Comparison of ENCODE assay signal across 10 cellular contexts in the genomic region with DNA sequence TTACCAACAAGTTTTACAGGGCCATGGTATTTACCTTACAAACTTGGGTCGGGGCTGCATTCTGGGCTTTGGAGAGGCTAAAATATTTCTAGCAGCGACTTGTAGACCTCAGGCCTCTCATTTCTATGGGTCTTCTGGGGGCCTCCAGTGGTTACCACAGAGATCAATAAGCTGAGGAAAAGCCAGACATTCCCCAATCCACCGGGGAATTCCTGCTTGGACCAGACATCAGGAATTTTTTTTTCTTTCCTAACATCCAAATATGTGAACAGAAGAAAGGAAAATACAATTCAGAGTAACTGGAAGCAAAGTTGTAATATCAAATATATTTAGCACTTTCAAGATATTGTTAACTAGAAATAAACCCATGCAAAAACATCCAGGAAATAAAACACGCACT. TPM values are rescaled to one million over a fixed set of nuclear protein-coding genes. Genes with fewer than 3 reads are reported as not detected.
DNase-seq lines count a peak whose midpoint lies in the region; ATAC-seq and TF ChIP-seq lines count a peak whose summit lies in the region.
"Had no signal": no experiment of that assay in that cellular context is flagged by ENCODE, and none has a peak within 500 bp of the region (broad histone marks: within the 10 kb centered on the region; RNA-seq: fewer than 3 reads in every experiment).

No MANE protein-coding gene starts in this region.

- no peaks in the 10 kb centered on the region for H3K9me3 ChIP-seq in Panc1 (ENCODE audit: control insufficient read depth, insufficient read depth, low read depth, low read length)
- H3K9me3 ChIP-seq in esophagus muscularis mucosa: no peaks in the 10 kb centered on the region
- peaks cover 0 to 4% of the 10 kb centered on the region in 2 donors for H3K9me3 ChIP-seq in neuronal stem cell (replicated peaks in 1 of 2; ENCODE audit: control insufficient read depth in 2 of 2, insufficient read depth in 1 of 2, low read depth in 1 of 2, low read length in 2 of 2)

- in situ Hi-C loops in Panc1 (cut with HindIII; ENCODE audit: low pct_unique_long_range_greater_than_20kb, low sequenced_read_pairs): no loop called here

- peaks cover 10% of the 10 kb centered on the region for H3K79me1 ChIP-seq in neuronal stem cell (ENCODE audit: low read depth, low read length)

- no peak overlapping the region for H2AFZ ChIP-seq in neuronal stem cell (ENCODE audit: low read length)

- no peak overlapping the region for H3K4ac ChIP-seq in neuronal stem cell (ENCODE audit: low read length)

- no peak overlapping the region for H3K18ac ChIP-seq in neuronal stem cell (ENCODE audit: low read length)

- H3K4me1 ChIP-seq in Panc1 (ENCODE audit: control insufficient read depth, insufficient read depth, low read length): 0 out of 2 replicates have a peak, but pooled peaks cover 5% of the 10 kb centered on the region
- peaks cover 24 to 44% (median 43%) of the 10 kb centered on the region in 4 donors for H3K4me1 ChIP-seq in esophagus muscularis mucosa
- H3K4me1 ChIP-seq in neuronal stem cell (ENCODE audit: control insufficient read depth in 2 of 2, insufficient read depth in 1 of 2, low read depth in 1 of 2, low read length in 2 of 2): peaks cover 4 to 5% of the 10 kb centered on the region in 2 donors

- CTCF ChIA-PET in Panc1 (lab: Charles Lee): interaction anchor here (0.5 kb wide), 1 partner anchor 284 kb away, joined by 3 read pairs; no protein-coding TSS in a partner anchor

- no peak overlapping the region; the same call in 1 of the 2 replicates for H3K27ac ChIP-seq in Panc1 (ENCODE audit: low read length)
- H3K27ac ChIP-seq in esophagus muscularis mucosa (replicated peaks in 1 of 4): peak overlapping the region in 2 of 4 donors; percentile 78 to 80
- H3K27ac ChIP-seq in neuronal stem cell (replicated peaks; ENCODE audit: low read length): no peak overlapping the region

- H3K23ac ChIP-seq in neuronal stem cell (ENCODE audit: low read depth, low read length, poor library complexity): no peak overlapping the region

- DNase-seq in AG10803 (ENCODE audit: low read depth) (no peak), Panc1 (ENCODE audit: low read depth, low spot score) (no peak), esophagus muscularis mucosa (ENCODE audit: extremely low spot score) (no peak), neuronal stem cell (ENCODE audit: low spot score) (no peak), NCI-H1417 (lab: John Stamatoyannopoulos, UW) (no peak), DMS53 (lab: John Stamatoyannopoulos, UW) (no peak)
- DNase-seq: activated gamma-delta T cell treated with Interleukin-2 at 50 U/mL for 16 hours, NCI-H1092 had no signal

- H3K4me3 ChIP-seq in AG10803 (ENCODE audit: low read length): peak overlapping the region; percentile 74
- peak overlapping the region; percentile 67 to 79 for H3K4me3 ChIP-seq in Panc1 (ENCODE audit: low read depth in 2 of 2, low read length in 2 of 2)
- peak overlapping the region; percentile 70 to 74 (median 72) for H3K4me3 ChIP-seq in esophagus muscularis mucosa
- H3K4me3 ChIP-seq in neuronal stem cell (ENCODE audit: low read length in 2 of 2): peak overlapping the region in 1 of 2 donors; percentile 52

- no peak overlapping the region for H3K9ac ChIP-seq in neuronal stem cell (ENCODE audit: low read depth, low read length, poor library complexity)

- H4K91ac ChIP-seq in neuronal stem cell (ENCODE audit: low read depth, low read length, poor library complexity): no peak overlapping the region

- TF ChIP-seq EP300 in esophagus muscularis mucosa (IDR thresholded peaks at IDR 0.05): no peak

- H3K36me3 ChIP-seq in Panc1 (ENCODE audit: control insufficient read depth, insufficient read depth, low read length) (no peaks in the 10 kb centered on the region), esophagus muscularis mucosa (no peaks in the 10 kb centered on the region), neuronal stem cell (replicated peaks in 1 of 2; ENCODE audit: control insufficient read depth in 2 of 2, insufficient read depth in 2 of 2, low read length in 2 of 2) (peaks cover 9 to 42% of the 10 kb centered on the region in 2 donors)

- peak overlapping the region; percentile 96 for H3K4me2 ChIP-seq in neuronal stem cell (ENCODE audit: insufficient read depth, low read length, poor library complexity, severe bottlenecking)

- no peak for TF ChIP-seq CTCF in AG10803 (conservative IDR thresholded peaks at IDR 0.05; ENCODE audit: low read length)
- no peak for TF ChIP-seq CTCF in Panc1 (IDR thresholded peaks at IDR 0.05)
- TF ChIP-seq CTCF in esophagus muscularis mucosa (IDR thresholded peaks at IDR 0.05): no peak

- POLR2A ChIA-PET in Panc1 (lab: Charles Lee): no interaction called here

- no peak overlapping the region for H2BK5ac ChIP-seq in neuronal stem cell (ENCODE audit: low read length)

- no peak overlapping the region for H2BK120ac ChIP-seq in neuronal stem cell (ENCODE audit: low read depth, low read length)

- ATAC-seq in Panc1 (no peak), HG02642 (IDR thresholded peaks at IDR 0.05; ENCODE audit: poor library complexity, unreplicated experiment) (no peak), GM19328 (IDR thresholded peaks at IDR 0.05; ENCODE audit: unreplicated experiment) (no peak)

- H4K8ac ChIP-seq in neuronal stem cell (ENCODE audit: low read depth, low read length): no peak overlapping the region

- no peak overlapping the region for H3K14ac ChIP-seq in neuronal stem cell (ENCODE audit: low read length)

- H2BK12ac ChIP-seq in neuronal stem cell (ENCODE audit: low read length): no peak overlapping the region

- WGBS in esophagus muscularis mucosa: 49% methylated on average over 4 of the region's 4 CpGs
- no CpG with 5 or more reads among the region's 4 CpGs for WGBS in neuronal stem cell (ENCODE audit: extremely low coverage in 2 of 2, insufficient read length in 2 of 2, insufficient replicate concordance in 1 of 2), 2 donors

- intact Hi-C loops in Panc1 (cut with micrococcal nuclease; ENCODE audit: unreplicated experiment) (no loop called here), esophagus muscularis mucosa (cut with DNase I) (loop anchor here (5.0 kb wide), 1 partner anchor 34 kb away; a partner anchor contains a TSS)

- no peak for TF ChIP-seq POLR2A in esophagus muscularis mucosa (IDR thresholded peaks at IDR 0.05; ENCODE audit: low read depth)

- no peak overlapping the region for H2AK5ac ChIP-seq in neuronal stem cell (ENCODE audit: low read depth, low read length)

- no TSS peak for BruUV-seq in Panc1 (replicated peaks; lab: Mats Ljungman, UMichigan)

- no peak overlapping the region for H2BK15ac ChIP-seq in neuronal stem cell (ENCODE audit: low read length)

- no peaks in the 10 kb centered on the region for H3K27me3 ChIP-seq in Panc1 (ENCODE audit: control insufficient read depth, insufficient read depth, low read length)
- H3K27me3 ChIP-seq in esophagus muscularis mucosa: peaks cover 0 to 26% (median 0%) of the 10 kb centered on the region in 4 donors
- peaks cover 0 to 6% (median 0%) of the 10 kb centered on the region in 3 experiments for H3K27me3 ChIP-seq in neuronal stem cell (ENCODE audit: control insufficient read depth in 3 of 3, insufficient read depth in 3 of 3, low read depth in 1 of 3, low read length in 3 of 3)

RNA-seq across cellular contexts. Expression of a gene that starts 1.5 kb away (rescaled TPM):
- total RNA-seq in Panc1 (2021; ENCODE audit: unreplicated experiment) (22.9 TPM), esophagus muscularis mucosa (10 to 100 TPM; 14.5 to 31.3 (median 22.2) TPM)
- 12.0 TPM for polyA plus RNA-seq in Panc1 (2012; ENCODE audit: insufficient read length)
- polyA plus RNA-seq in neuronal stem cell (2013, experiment 1 of 2): 69.3 TPM
- polyA plus RNA-seq in neuronal stem cell (2013, experiment 2 of 2): 71.6 TPM

RNA-seq across cellular contexts. Expression of a gene that starts 33.9 kb away (rescaled TPM):
- total RNA-seq in Panc1 (2021; ENCODE audit: unreplicated experiment): 25.7 TPM
- 8.5 TPM for polyA plus RNA-seq in Panc1 (2012; ENCODE audit: insufficient read length)
- 10 to 100 TPM; 43.8 to 55.1 (median 48.9) TPM for total RNA-seq in esophagus muscularis mucosa
- 7.1 TPM for polyA plus RNA-seq in neuronal stem cell (2013, experiment 1 of 2)
- 7.4 TPM for polyA plus RNA-seq in neuronal stem cell (2013, experiment 2 of 2)
